Comparison of ENCODE assay signal across 8 cellular contexts in genomic region chr17:43018008-43018853, GRCh38. TPM values are rescaled to one million over a fixed set of nuclear protein-coding genes. Genes with fewer than 3 reads are reported as not detected.
DNase-seq lines count a peak whose midpoint lies in the region; ATAC-seq, FAIRE-seq and TF ChIP-seq lines count a peak whose summit lies in the region.

No MANE protein-coding gene starts in this region.

- H2AFZ ChIP-seq in HepG2 (ENCODE audit: low read length) = no peak overlapping the region

- ATAC-seq in HepG2 = no peak
- ATAC-seq in HG02798 (IDR thresholded peaks at IDR 0.05; ENCODE audit: poor library complexity, unreplicated experiment) = no peak

- H3K27ac Mint-ChIP-seq in CD14-positive monocyte = peak overlapping the region; percentile 72 to 91 (median 84)
- H3K27ac Mint-ChIP-seq in activated CD4-positive, alpha-beta memory T cell treated with anti-CD3 and anti-CD28 coated beads, Interleukin-2, amount 10 ng/mL, durations not matched to agents 7 days and 5 days = no peak overlapping the region

- TF ChIP-seq POLR2A in GM19099 (IDR thresholded peaks at IDR 0.05; ENCODE audit: extremely low read depth, insufficient read length, low read depth) (peak; percentile 8), HepG2 (IDR thresholded peaks at IDR 0.05; ENCODE audit: insufficient read depth in 1 of 2, low read depth in 2 of 2, low read length in 2 of 2) (no peak)

- peaks cover 32 to 34% of the 10 kb centered on the region in 2 donors for H3K36me3 Mint-ChIP-seq in CD14-positive monocyte
- peaks cover 25% of the 10 kb centered on the region for H3K36me3 Mint-ChIP-seq in activated CD4-positive, alpha-beta memory T cell treated with anti-CD3 and anti-CD28 coated beads, Interleukin-2, amount 10 ng/mL, durations not matched to agents 7 days and 5 days (ENCODE audit: low read depth)

- H3K27me3 Mint-ChIP-seq in CD14-positive monocyte (ENCODE audit: low read depth in 3 of 3) = peaks cover 0 to 2% (median 0%) of the 10 kb centered on the region in 3 donors
- peaks cover 4% of the 10 kb centered on the region for H3K27me3 Mint-ChIP-seq in activated CD4-positive, alpha-beta memory T cell treated with anti-CD3 and anti-CD28 coated beads, Interleukin-2, amount 10 ng/mL, durations not matched to agents 7 days and 5 days

- H3K9ac ChIP-seq in HepG2 (ENCODE audit: insufficient read depth, low read depth, low read length) = no peak overlapping the region

- TF ChIP-seq EP300 in HepG2 (IDR thresholded peaks at IDR 0.05; ENCODE audit: low read depth in 2 of 2, low read length in 2 of 2) (no peak), HepG2 (CRISPR knock-in tag; IDR thresholded peaks at IDR 0.05; ENCODE audit: borderline replicate concordance) (no peak)

- no peaks in the 10 kb centered on the region for H4K20me1 ChIP-seq in HepG2 (ENCODE audit: insufficient read depth, low read length)

- H3K4me3 ChIP-seq in HepG2 (replicated peaks in 1 of 3; ENCODE audit: insufficient read depth in 1 of 3, low read depth in 2 of 3, low read length in 3 of 3) = no peak overlapping the region

- peaks cover 62% of the 10 kb centered on the region for H3K4me1 Mint-ChIP-seq in CD14-positive monocyte
- H3K4me1 Mint-ChIP-seq in activated CD4-positive, alpha-beta memory T cell treated with anti-CD3 and anti-CD28 coated beads, Interleukin-2, amount 10 ng/mL, durations not matched to agents 7 days and 5 days = peaks cover 26% of the 10 kb centered on the region

- no peaks in the 10 kb centered on the region for H3K9me3 ChIP-seq in HepG2 (ENCODE audit: low read length)

- intact Hi-C loops in CD14-positive monocyte (cut with micrococcal nuclease) = loop anchor here in 1 of 2 donors (10.0 kb wide), 1 partner anchor 107 kb away; the partner anchor contains the start of gene BRCA1
- intact Hi-C loops in HepG2 (cut with micrococcal nuclease; ENCODE audit: unreplicated experiment) = no loop called here

- no peak overlapping the region for H3K27ac ChIP-seq in HepG2 (ENCODE audit: extremely low read length, insufficient read depth, low read length)

- CTCF ChIA-PET in activated CD4-positive, alpha-beta memory T cell treated with anti-CD3 and anti-CD28 coated beads, Interleukin-2, amount 10 ng/mL, durations not matched to agents 7 days and 5 days (lab: Charles Lee) = interaction anchor here (1.0 to 1.1 kb wide), 2 partner anchors 11 to 89 kb away, joined by 3 to 6 read pairs; no protein-coding TSS in a partner anchor
- CTCF ChIA-PET in HepG2 (lab: Yijun Ruan, JAX; ENCODE audit: low intra/inter-chr PET ratio, low total read pairs) = no interaction called here

- TF ChIP-seq RAD21 in HepG2 (CRISPR knock-in tag; IDR thresholded peaks at IDR 0.05) = no peak

- in situ Hi-C loops in HepG2 (cut with HindIII; ENCODE audit: extremely low pct_ligation_motif_present, low pct_unique_long_range_greater_than_20kb) = no loop called here

- no peaks in the 10 kb centered on the region; a peak in 1 of 5 replicates for H3K27me3 ChIP-seq in HepG2 (ENCODE audit: control insufficient read depth in 1 of 2, insufficient read depth in 2 of 2, low read length in 2 of 2)

- H3K9me3 Mint-ChIP-seq in CD14-positive monocyte = no peaks in the 10 kb centered on the region
- no peaks in the 10 kb centered on the region for H3K9me3 Mint-ChIP-seq in activated CD4-positive, alpha-beta memory T cell treated with anti-CD3 and anti-CD28 coated beads, Interleukin-2, amount 10 ng/mL, durations not matched to agents 7 days and 5 days

- peak overlapping the region; percentile 25 to 54 for H3K4me3 Mint-ChIP-seq in CD14-positive monocyte
- H3K4me3 Mint-ChIP-seq in activated CD4-positive, alpha-beta memory T cell treated with anti-CD3 and anti-CD28 coated beads, Interleukin-2, amount 10 ng/mL, durations not matched to agents 7 days and 5 days = no peak overlapping the region

- no peak overlapping the region for H3K4me2 ChIP-seq in HepG2 (ENCODE audit: low read depth, low read length)

- BruUV-seq in HepG2 (replicated peaks; lab: Mats Ljungman, UMichigan) = no TSS peak

- peaks cover 62% of the 10 kb centered on the region for H3K4me1 ChIP-seq in HepG2 (ENCODE audit: insufficient read depth, low read length)

- WGBS in HepG2 (ENCODE audit: low lambda C conversion rate) = 97% methylated on average over 17 of the region's 19 CpGs

- peak; percentile 81 for DNase-seq in CD14-positive monocyte (ENCODE audit: low spot score)
- DNase-seq in activated CD4-positive, alpha-beta memory T cell treated with anti-CD3 and anti-CD28 coated beads, Interleukin-2, amount 10 ng/mL, durations not matched to agents 7 days and 5 days = peak; percentile 35
- DNase-seq in HepG2 (ENCODE audit: low spot score) = no peak
- DNase-seq in AG08395 (ENCODE audit: low spot score) = no peak
- DNase-seq in mesenteric fat pad (ENCODE audit: low spot score) = no peak
- no peak for DNase-seq in stimulated activated CD4-positive, alpha-beta T cell treated with anti-CD3 and anti-CD28 coated beads, Interleukin-4, amount 100 ng/mL, for 4 hours

- POLR2A ChIA-PET in activated CD4-positive, alpha-beta memory T cell treated with anti-CD3 and anti-CD28 coated beads, Interleukin-2, amount 10 ng/mL, durations not matched to agents 7 days and 5 days (lab: Charles Lee) = interaction anchor here (0.5 to 2.5 kb wide), 4 partner anchors 9 to 20 kb away, joined by 3 to 14 read pairs (median 5); partner anchors contain the start of genes IFI35 and RPL27
- POLR2A ChIA-PET in HepG2 (lab: Yijun Ruan, JAX) = interaction anchor here (0.6 to 4.5 kb wide), 3 partner anchors 7 to 630 kb away, joined by 3 to 55 read pairs (median 7); partner anchors contain the start of genes RPL27 and STAT3

- no peak for TF ChIP-seq CTCF in CD14-positive monocyte (IDR thresholded peaks at IDR 0.05)
- no peak for TF ChIP-seq CTCF in HepG2 (CRISPR knock-in tag; IDR thresholded peaks at IDR 0.05)

- H3K36me3 ChIP-seq in HepG2 (replicated peaks in 1 of 2; ENCODE audit: control insufficient read depth in 1 of 2, insufficient read depth in 2 of 2, low read length in 2 of 2) = peaks cover 30 to 63% of the 10 kb centered on the region in 2 experiments

- H3K79me2 ChIP-seq in HepG2 (ENCODE audit: insufficient read depth, low read length) = peaks cover 26% of the 10 kb centered on the region

- no peak for FAIRE-seq in HepG2 (lab: Jason Lieb, UNC)

RNA-seq across cellular contexts. Expression of gene VAT1, which starts 4.0 kb away (rescaled TPM):
- 10 to 100 TPM; 38.0 to 39.5 TPM for polyA plus RNA-seq in CD14-positive monocyte
- 10 to 100 TPM; 15.0 to 16.6 TPM for total RNA-seq in activated CD4-positive, alpha-beta memory T cell treated with anti-CD3 and anti-CD28 coated beads, Interleukin-2, amount 10 ng/mL, durations not matched to agents 7 days and 5 days
- 143 TPM in 2 replicates for total RNA-seq in HepG2 (2016; rRNA removed; fragmentation: Illumina TruSeq; extraction: Trizol)
- 24.4 TPM in 2 replicates for total RNA-seq in HepG2 (2016; cell fraction: cytosol; rRNA removed; fragmentation: Illumina TruSeq; extraction: Trizol; ENCODE audit: low read depth)
- total RNA-seq in HepG2 (2016; cell fraction: insoluble cytoplasmic fraction; rRNA removed; fragmentation: Illumina TruSeq; extraction: Trizol) = 138 and 149 TPM in 2 replicates
- total RNA-seq in HepG2 (2016; cell fraction: membrane; rRNA removed; fragmentation: Illumina TruSeq; extraction: Trizol) = 70.2 and 74.6 TPM in 2 replicates
- total RNA-seq in HepG2 (2016; cell fraction: nucleus; rRNA removed; fragmentation: Illumina TruSeq; extraction: Trizol) = 56.8 and 74.7 TPM in 2 replicates
- polyA plus RNA-seq in HepG2 (2011; rRNA removed) = 197 and 205 TPM in 2 replicates
- 221 and 226 TPM in 2 replicates for polyA plus RNA-seq in HepG2 (2011; cell fraction: cytosol; rRNA removed)
- polyA plus RNA-seq in HepG2 (2011; cell fraction: nucleus; rRNA removed) = 88.7 and 112 TPM in 2 replicates
- 197 and 317 TPM in 2 replicates for polyA plus RNA-seq in HepG2 (2012)
- 29.4 and 32.0 TPM in 2 replicates for polyA plus RNA-seq in HepG2 (2016; cell fraction: cytosol; fragmentation: Illumina TruSeq; extraction: Trizol; ENCODE audit: low read depth)
- 166 and 198 TPM in 2 replicates for polyA plus RNA-seq in HepG2 (2016; cell fraction: insoluble cytoplasmic fraction; fragmentation: Illumina TruSeq; extraction: Trizol; ENCODE audit: low read depth)
- 66.7 and 68.9 TPM in 2 replicates for polyA plus RNA-seq in HepG2 (2016; cell fraction: membrane; fragmentation: Illumina TruSeq; extraction: Trizol; ENCODE audit: low read depth)
- polyA plus RNA-seq in HepG2 (2016; cell fraction: nucleus; fragmentation: Illumina TruSeq; extraction: Trizol; ENCODE audit: insufficient read depth, low read depth) = 103 and 122 TPM in 2 replicates
- 175 and 518 TPM in 2 replicates for polyA minus RNA-seq in HepG2 (2011; rRNA and poly(A)+ RNA removed; ENCODE audit: low replicate concordance)
- polyA minus RNA-seq in HepG2 (2011; cell fraction: cytosol; rRNA and poly(A)+ RNA removed) = 239 and 287 TPM in 2 replicates
- polyA minus RNA-seq in HepG2 (2011; cell fraction: nucleus; rRNA and poly(A)+ RNA removed) = 56.7 and 73.2 TPM in 2 replicates
- total RNA-seq in mesenteric fat pad = 315 TPM

RNA-seq across cellular contexts. Expression of gene RND2, which starts 6.8 kb away (rescaled TPM):
- polyA plus RNA-seq in CD14-positive monocyte (not detected), HepG2 (2011; rRNA removed) (0.04 and 0.05 TPM in 2 replicates)
- total RNA-seq in activated CD4-positive, alpha-beta memory T cell treated with anti-CD3 and anti-CD28 coated beads, Interleukin-2, amount 10 ng/mL, durations not matched to agents 7 days and 5 days = not detected
- total RNA-seq in HepG2 (2016; rRNA removed; fragmentation: Illumina TruSeq; extraction: Trizol) (0.11 TPM in 2 replicates), mesenteric fat pad (0.45 TPM)
- total RNA-seq in HepG2 (2016; cell fraction: cytosol; rRNA removed; fragmentation: Illumina TruSeq; extraction: Trizol; ENCODE audit: low read depth) = 0.09 and 0.20 TPM in 2 replicates
- total RNA-seq in HepG2 (2016; cell fraction: insoluble cytoplasmic fraction; rRNA removed; fragmentation: Illumina TruSeq; extraction: Trizol) = 0.04 and 0.16 TPM in 2 replicates
- 0.14 and 0.19 TPM in 2 replicates for total RNA-seq in HepG2 (2016; cell fraction: membrane; rRNA removed; fragmentation: Illumina TruSeq; extraction: Trizol)
- not detected in 2 replicates for total RNA-seq in HepG2 (2016; cell fraction: nucleus; rRNA removed; fragmentation: Illumina TruSeq; extraction: Trizol)
- polyA plus RNA-seq in HepG2 (2011; cell fraction: cytosol; rRNA removed) = 0.01 and 0.06 TPM in 2 replicates
- polyA plus RNA-seq in HepG2 (2011; cell fraction: nucleus; rRNA removed) = 0.05 and 0.11 TPM in 2 replicates
- polyA plus RNA-seq in HepG2 (2012) = not detected in 2 replicates
- 0.20 and 0.24 TPM in 2 replicates for polyA plus RNA-seq in HepG2 (2016; cell fraction: cytosol; fragmentation: Illumina TruSeq; extraction: Trizol; ENCODE audit: low read depth)
- 0.10 and 0.17 TPM in 2 replicates for polyA plus RNA-seq in HepG2 (2016; cell fraction: insoluble cytoplasmic fraction; fragmentation: Illumina TruSeq; extraction: Trizol; ENCODE audit: low read depth)
- polyA plus RNA-seq in HepG2 (2016; cell fraction: membrane; fragmentation: Illumina TruSeq; extraction: Trizol; ENCODE audit: low read depth) = 0.16 and 0.21 TPM in 2 replicates
- 0.11 TPM in 2 replicates for polyA plus RNA-seq in HepG2 (2016; cell fraction: nucleus; fragmentation: Illumina TruSeq; extraction: Trizol; ENCODE audit: insufficient read depth, low read depth)
- polyA minus RNA-seq in HepG2 (2011; rRNA and poly(A)+ RNA removed; ENCODE audit: low replicate concordance) = 0.04 and 0.05 TPM in 2 replicates
- not detected in 2 replicates for polyA minus RNA-seq in HepG2 (2011; cell fraction: cytosol; rRNA and poly(A)+ RNA removed)
- polyA minus RNA-seq in HepG2 (2011; cell fraction: nucleus; rRNA and poly(A)+ RNA removed) = not detected in 2 replicates

RNA-seq across cellular contexts. Expression of gene IFI35, which starts 11.6 kb away (rescaled TPM):
- polyA plus RNA-seq in CD14-positive monocyte (100 to 1,000 TPM; 106 to 152 TPM), HepG2 (2011; rRNA removed) (28.9 and 33.5 TPM in 2 replicates)
- total RNA-seq in activated CD4-positive, alpha-beta memory T cell treated with anti-CD3 and anti-CD28 coated beads, Interleukin-2, amount 10 ng/mL, durations not matched to agents 7 days and 5 days = 100 to 1,000 TPM; 149 to 154 TPM
- total RNA-seq in HepG2 (2016; rRNA removed; fragmentation: Illumina TruSeq; extraction: Trizol) (38.1 and 40.2 TPM in 2 replicates), mesenteric fat pad (33.5 TPM)
- 15.0 and 17.1 TPM in 2 replicates for total RNA-seq in HepG2 (2016; cell fraction: cytosol; rRNA removed; fragmentation: Illumina TruSeq; extraction: Trizol; ENCODE audit: low read depth)
- total RNA-seq in HepG2 (2016; cell fraction: insoluble cytoplasmic fraction; rRNA removed; fragmentation: Illumina TruSeq; extraction: Trizol) = 40.0 and 42.7 TPM in 2 replicates
- total RNA-seq in HepG2 (2016; cell fraction: membrane; rRNA removed; fragmentation: Illumina TruSeq; extraction: Trizol) = 17.3 and 20.7 TPM in 2 replicates
- total RNA-seq in HepG2 (2016; cell fraction: nucleus; rRNA removed; fragmentation: Illumina TruSeq; extraction: Trizol) = 20.1 and 24.5 TPM in 2 replicates
- polyA plus RNA-seq in HepG2 (2011; cell fraction: cytosol; rRNA removed) = 41.0 and 41.7 TPM in 2 replicates
- 39.4 and 53.8 TPM in 2 replicates for polyA plus RNA-seq in HepG2 (2011; cell fraction: nucleus; rRNA removed)
- polyA plus RNA-seq in HepG2 (2012) = 15.3 and 21.4 TPM in 2 replicates
- polyA plus RNA-seq in HepG2 (2016; cell fraction: cytosol; fragmentation: Illumina TruSeq; extraction: Trizol; ENCODE audit: low read depth) = 8.4 and 11.2 TPM in 2 replicates
- polyA plus RNA-seq in HepG2 (2016; cell fraction: insoluble cytoplasmic fraction; fragmentation: Illumina TruSeq; extraction: Trizol; ENCODE audit: low read depth) = 41.9 and 42.2 TPM in 2 replicates
- polyA plus RNA-seq in HepG2 (2016; cell fraction: membrane; fragmentation: Illumina TruSeq; extraction: Trizol; ENCODE audit: low read depth) = 15.1 and 18.7 TPM in 2 replicates
- polyA plus RNA-seq in HepG2 (2016; cell fraction: nucleus; fragmentation: Illumina TruSeq; extraction: Trizol; ENCODE audit: insufficient read depth, low read depth) = 35.2 and 38.8 TPM in 2 replicates
- 35.6 and 37.0 TPM in 2 replicates for polyA minus RNA-seq in HepG2 (2011; rRNA and poly(A)+ RNA removed; ENCODE audit: low replicate concordance)
- 6.3 and 8.2 TPM in 2 replicates for polyA minus RNA-seq in HepG2 (2011; cell fraction: cytosol; rRNA and poly(A)+ RNA removed)
- polyA minus RNA-seq in HepG2 (2011; cell fraction: nucleus; rRNA and poly(A)+ RNA removed) = 12.6 and 20.0 TPM in 2 replicates

RNA-seq across cellular contexts. Expression of gene RPL27, which starts 20.0 kb away (rescaled TPM):
- polyA plus RNA-seq in CD14-positive monocyte (1,000 to 10,000 TPM; 1,073 to 1,232 TPM), HepG2 (2011; rRNA removed) (5,537 and 5,840 TPM in 2 replicates)
- total RNA-seq in activated CD4-positive, alpha-beta memory T cell treated with anti-CD3 and anti-CD28 coated beads, Interleukin-2, amount 10 ng/mL, durations not matched to agents 7 days and 5 days = 100 to 1,000 TPM; 880 to 892 TPM
- total RNA-seq in HepG2 (2016; rRNA removed; fragmentation: Illumina TruSeq; extraction: Trizol) (1,585 and 1,854 TPM in 2 replicates), mesenteric fat pad (838 TPM)
- 2,474 and 2,700 TPM in 2 replicates for total RNA-seq in HepG2 (2016; cell fraction: cytosol; rRNA removed; fragmentation: Illumina TruSeq; extraction: Trizol; ENCODE audit: low read depth)
- total RNA-seq in HepG2 (2016; cell fraction: insoluble cytoplasmic fraction; rRNA removed; fragmentation: Illumina TruSeq; extraction: Trizol) = 1,612 and 2,027 TPM in 2 replicates
- total RNA-seq in HepG2 (2016; cell fraction: membrane; rRNA removed; fragmentation: Illumina TruSeq; extraction: Trizol) = 3,431 and 3,586 TPM in 2 replicates
- 594 and 641 TPM in 2 replicates for total RNA-seq in HepG2 (2016; cell fraction: nucleus; rRNA removed; fragmentation: Illumina TruSeq; extraction: Trizol)
- 5,862 and 7,129 TPM in 2 replicates for polyA plus RNA-seq in HepG2 (2011; cell fraction: cytosol; rRNA removed)
- 1,636 and 1,825 TPM in 2 replicates for polyA plus RNA-seq in HepG2 (2011; cell fraction: nucleus; rRNA removed)
- 3,706 and 5,933 TPM in 2 replicates for polyA plus RNA-seq in HepG2 (2012)
- 4,996 and 5,283 TPM in 2 replicates for polyA plus RNA-seq in HepG2 (2016; cell fraction: cytosol; fragmentation: Illumina TruSeq; extraction: Trizol; ENCODE audit: low read depth)
- 3,163 and 3,539 TPM in 2 replicates for polyA plus RNA-seq in HepG2 (2016; cell fraction: insoluble cytoplasmic fraction; fragmentation: Illumina TruSeq; extraction: Trizol; ENCODE audit: low read depth)
- polyA plus RNA-seq in HepG2 (2016; cell fraction: membrane; fragmentation: Illumina TruSeq; extraction: Trizol; ENCODE audit: low read depth) = 5,583 and 6,010 TPM in 2 replicates
- 1,621 and 1,722 TPM in 2 replicates for polyA plus RNA-seq in HepG2 (2016; cell fraction: nucleus; fragmentation: Illumina TruSeq; extraction: Trizol; ENCODE audit: insufficient read depth, low read depth)
- 2,855 and 3,130 TPM in 2 replicates for polyA minus RNA-seq in HepG2 (2011; rRNA and poly(A)+ RNA removed; ENCODE audit: low replicate concordance)
- 813 and 904 TPM in 2 replicates for polyA minus RNA-seq in HepG2 (2011; cell fraction: cytosol; rRNA and poly(A)+ RNA removed)
- polyA minus RNA-seq in HepG2 (2011; cell fraction: nucleus; rRNA and poly(A)+ RNA removed) = 526 and 829 TPM in 2 replicates

RNA-seq across cellular contexts. Expression of gene RUNDC1, which starts 37.9 kb away (rescaled TPM):
- polyA plus RNA-seq in CD14-positive monocyte (10 to 100 TPM in 1 of 2 donors, 1 to 10 TPM in 1; 7.5 to 10.3 TPM), HepG2 (2011; rRNA removed) (11.4 and 14.0 TPM in 2 replicates)
- 10 to 100 TPM; 17.1 to 17.3 TPM for total RNA-seq in activated CD4-positive, alpha-beta memory T cell treated with anti-CD3 and anti-CD28 coated beads, Interleukin-2, amount 10 ng/mL, durations not matched to agents 7 days and 5 days
- total RNA-seq in HepG2 (2016; rRNA removed; fragmentation: Illumina TruSeq; extraction: Trizol) (9.4 and 10.3 TPM in 2 replicates), mesenteric fat pad (10.6 TPM)
- 0.91 and 1.2 TPM in 2 replicates for total RNA-seq in HepG2 (2016; cell fraction: cytosol; rRNA removed; fragmentation: Illumina TruSeq; extraction: Trizol; ENCODE audit: low read depth)
- 8.5 and 10.4 TPM in 2 replicates for total RNA-seq in HepG2 (2016; cell fraction: insoluble cytoplasmic fraction; rRNA removed; fragmentation: Illumina TruSeq; extraction: Trizol)
- total RNA-seq in HepG2 (2016; cell fraction: membrane; rRNA removed; fragmentation: Illumina TruSeq; extraction: Trizol) = 4.6 and 5.0 TPM in 2 replicates
- 8.3 and 10.3 TPM in 2 replicates for total RNA-seq in HepG2 (2016; cell fraction: nucleus; rRNA removed; fragmentation: Illumina TruSeq; extraction: Trizol)
- 5.1 and 5.2 TPM in 2 replicates for polyA plus RNA-seq in HepG2 (2011; cell fraction: cytosol; rRNA removed)
- 16.7 and 21.1 TPM in 2 replicates for polyA plus RNA-seq in HepG2 (2011; cell fraction: nucleus; rRNA removed)
- polyA plus RNA-seq in HepG2 (2012) = 6.6 and 10.4 TPM in 2 replicates
- polyA plus RNA-seq in HepG2 (2016; cell fraction: cytosol; fragmentation: Illumina TruSeq; extraction: Trizol; ENCODE audit: low read depth) = 0.78 and 0.85 TPM in 2 replicates
- 7.7 and 8.6 TPM in 2 replicates for polyA plus RNA-seq in HepG2 (2016; cell fraction: insoluble cytoplasmic fraction; fragmentation: Illumina TruSeq; extraction: Trizol; ENCODE audit: low read depth)
- 2.0 and 2.1 TPM in 2 replicates for polyA plus RNA-seq in HepG2 (2016; cell fraction: membrane; fragmentation: Illumina TruSeq; extraction: Trizol; ENCODE audit: low read depth)
- polyA plus RNA-seq in HepG2 (2016; cell fraction: nucleus; fragmentation: Illumina TruSeq; extraction: Trizol; ENCODE audit: insufficient read depth, low read depth) = 11.4 and 11.5 TPM in 2 replicates
- 23.4 and 27.0 TPM in 2 replicates for polyA minus RNA-seq in HepG2 (2011; rRNA and poly(A)+ RNA removed; ENCODE audit: low replicate concordance)
- 5.7 and 6.1 TPM in 2 replicates for polyA minus RNA-seq in HepG2 (2011; cell fraction: cytosol; rRNA and poly(A)+ RNA removed)
- polyA minus RNA-seq in HepG2 (2011; cell fraction: nucleus; rRNA and poly(A)+ RNA removed) = 17.3 and 20.8 TPM in 2 replicates

Comparison
In these comparisons a context has a peak if more than half of its experiments do, and no peak if none do; other contexts are left out.
1. DNase-seq: peak in CD14-positive monocyte (single experiment) and activated CD4-positive, alpha-beta memory T cell treated with anti-CD3 and anti-CD28 coated beads, Interleukin-2, amount 10 ng/mL, durations not matched to agents 7 days and 5 days (single experiment); none in HepG2 (single experiment), AG08395 (single experiment), mesenteric fat pad (single experiment) and stimulated activated CD4-positive, alpha-beta T cell treated with anti-CD3 and anti-CD28 coated beads, Interleukin-4, amount 100 ng/mL, for 4 hours (0 of 2).